In the genomic region with DNA sequence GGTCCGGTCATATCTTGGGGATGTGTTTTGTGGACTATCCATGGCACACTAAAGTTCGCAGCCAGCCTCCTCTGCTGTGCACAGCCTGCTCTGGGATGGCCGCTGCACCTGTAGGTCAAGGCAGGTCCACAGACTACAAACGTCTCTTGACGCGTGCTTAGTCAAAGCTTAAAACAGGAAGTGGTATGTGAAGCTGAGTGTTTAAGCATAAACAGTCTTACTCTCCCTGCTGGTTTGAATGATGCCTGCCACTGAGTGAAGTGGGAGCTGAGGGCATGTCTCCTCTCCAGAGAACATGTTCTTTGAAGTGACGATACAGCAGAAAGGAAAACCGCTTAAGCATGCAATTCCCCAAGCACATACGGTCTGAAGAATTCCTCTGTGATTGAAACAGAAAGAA, we compare ENCODE assay signal across 8 cellular contexts.
DNase-seq lines count a peak whose midpoint lies in the region; ATAC-seq and TF ChIP-seq lines count a peak whose summit lies in the region.

No MANE protein-coding gene starts in this region.

- peak overlapping the region; percentile 74 for H3K4me3 Mint-ChIP-seq in activated naive CD8-positive, alpha-beta T cell treated with anti-CD3 and anti-CD28 coated beads, Interleukin-2, amount 10 ng/mL, durations not matched to agents 7 days and 5 days
- H3K4me3 Mint-ChIP-seq in stimulated activated naive B cell treated with anti-CD40 and anti-IgM and Interleukin-4, amounts not matched to agents 10 μg/mL and 1 μg/mL and 100 μg/mL, for 72 hours = peak overlapping the region; percentile 72 to 79

- no peaks in the 10 kb centered on the region for H3K9me3 ChIP-seq in esophagus squamous epithelium
- no peaks in the 10 kb centered on the region for H3K9me3 ChIP-seq in prostate gland

- H3K27ac ChIP-seq in esophagus squamous epithelium = no peak overlapping the region
- H3K27ac ChIP-seq in prostate gland = no peak overlapping the region

- H3K36me3 Mint-ChIP-seq in activated naive CD8-positive, alpha-beta T cell treated with anti-CD3 and anti-CD28 coated beads, Interleukin-2, amount 10 ng/mL, durations not matched to agents 7 days and 5 days = no peaks in the 10 kb centered on the region
- peaks cover 6 to 16% of the 10 kb centered on the region in 2 donors for H3K36me3 Mint-ChIP-seq in stimulated activated naive B cell treated with anti-CD40 and anti-IgM and Interleukin-4, amounts not matched to agents 10 μg/mL and 1 μg/mL and 100 μg/mL, for 72 hours

- peaks cover 36% of the 10 kb centered on the region for H3K4me1 Mint-ChIP-seq in activated naive CD8-positive, alpha-beta T cell treated with anti-CD3 and anti-CD28 coated beads, Interleukin-2, amount 10 ng/mL, durations not matched to agents 7 days and 5 days
- H3K4me1 Mint-ChIP-seq in stimulated activated naive B cell treated with anti-CD40 and anti-IgM and Interleukin-4, amounts not matched to agents 10 μg/mL and 1 μg/mL and 100 μg/mL, for 72 hours = peaks cover 34 to 45% of the 10 kb centered on the region in 2 donors

- DNase-seq in SIG-M5 treated with dmso at 0.1 percent for 504 hours (lab: John Stamatoyannopoulos, UW; ENCODE audit: unreplicated experiment) (peak; percentile 56), SIG-M5 (lab: John Stamatoyannopoulos, UW) (no peak), NCI-H510A treated with DMSO at 0.1 percent for 48 hours (lab: John Stamatoyannopoulos, UW) (peak; percentile 84), esophagus squamous epithelium (lab: John Stamatoyannopoulos, UW) (no peak), prostate gland (ENCODE audit: low spot score) (no peak)
- DNase-seq in activated naive CD8-positive, alpha-beta T cell treated with anti-CD3 and anti-CD28 coated beads, Interleukin-2, amount 10 ng/mL, durations not matched to agents 7 days and 5 days = peak; percentile 58
- peak; percentile 45 for DNase-seq in stimulated activated naive B cell treated with anti-CD40 and anti-IgM and Interleukin-4, amounts not matched to agents 10 μg/mL and 1 μg/mL and 100 μg/mL, for 72 hours

- peak; percentile 89 for ATAC-seq in HG02840 (IDR thresholded peaks at IDR 0.05; ENCODE audit: low FRiP score, unreplicated experiment)
- peak; percentile 93 for ATAC-seq in activated naive CD8-positive, alpha-beta T cell treated with anti-CD3 and anti-CD28 coated beads, Interleukin-2, amount 10 ng/mL, durations not matched to agents 7 days and 5 days (ENCODE audit: low read depth)
- ATAC-seq in stimulated activated naive B cell treated with anti-CD40 and anti-IgM and Interleukin-4, amounts not matched to agents 10 μg/mL and 1 μg/mL and 100 μg/mL, for 72 hours (replicated peaks) = peak; percentile 94 to 95

- H3K27me3 Mint-ChIP-seq in activated naive CD8-positive, alpha-beta T cell treated with anti-CD3 and anti-CD28 coated beads, Interleukin-2, amount 10 ng/mL, durations not matched to agents 7 days and 5 days = peaks cover 3% of the 10 kb centered on the region
- H3K27me3 Mint-ChIP-seq in stimulated activated naive B cell treated with anti-CD40 and anti-IgM and Interleukin-4, amounts not matched to agents 10 μg/mL and 1 μg/mL and 100 μg/mL, for 72 hours = no peaks in the 10 kb centered on the region

- no peak for TF ChIP-seq CTCF in esophagus squamous epithelium (IDR thresholded peaks at IDR 0.05)
- TF ChIP-seq CTCF in prostate gland (IDR thresholded peaks at IDR 0.05) = no peak

- H3K4me3 ChIP-seq in esophagus squamous epithelium (peak overlapping the region in 1 of 4 donors; percentile 3), prostate gland (no peak overlapping the region)

- H3K9me3 Mint-ChIP-seq in activated naive CD8-positive, alpha-beta T cell treated with anti-CD3 and anti-CD28 coated beads, Interleukin-2, amount 10 ng/mL, durations not matched to agents 7 days and 5 days = no peaks in the 10 kb centered on the region
- H3K9me3 Mint-ChIP-seq in stimulated activated naive B cell treated with anti-CD40 and anti-IgM and Interleukin-4, amounts not matched to agents 10 μg/mL and 1 μg/mL and 100 μg/mL, for 72 hours = no peaks in the 10 kb centered on the region

- H3K4me1 ChIP-seq in esophagus squamous epithelium (no peaks in the 10 kb centered on the region), prostate gland (replicated peaks) (no peaks in the 10 kb centered on the region)

- peak overlapping the region; percentile 91 for H3K27ac Mint-ChIP-seq in activated naive CD8-positive, alpha-beta T cell treated with anti-CD3 and anti-CD28 coated beads, Interleukin-2, amount 10 ng/mL, durations not matched to agents 7 days and 5 days
- peak overlapping the region; percentile 94 for H3K27ac Mint-ChIP-seq in stimulated activated naive B cell treated with anti-CD40 and anti-IgM and Interleukin-4, amounts not matched to agents 10 μg/mL and 1 μg/mL and 100 μg/mL, for 72 hours

- no peak for TF ChIP-seq POLR2A in esophagus squamous epithelium (IDR thresholded peaks at IDR 0.05)
- TF ChIP-seq POLR2A in prostate gland (IDR thresholded peaks at IDR 0.05) = no peak

- POLR2A ChIA-PET in activated naive CD8-positive, alpha-beta T cell treated with anti-CD3 and anti-CD28 coated beads, Interleukin-2, amount 10 ng/mL, durations not matched to agents 7 days and 5 days (lab: Charles Lee) = interaction anchor here (0.7 to 2.1 kb wide), 13 partner anchors 8 to 643 kb away, joined by 3 to 12 read pairs (median 4); partner anchors contain the start of genes COG1 and SLC39A11

- H3K27me3 ChIP-seq in esophagus squamous epithelium (no peaks in the 10 kb centered on the region), prostate gland (replicated peaks; ENCODE audit: insufficient read depth) (no peaks in the 10 kb centered on the region)

- no peaks in the 10 kb centered on the region for H3K36me3 ChIP-seq in esophagus squamous epithelium
- H3K36me3 ChIP-seq in prostate gland = no peaks in the 10 kb centered on the region

- intact Hi-C loops in esophagus squamous epithelium (cut with DNase I) = loop anchor here (5.0 to 10.0 kb wide), 2 partner anchors 162 to 430 kb away; no protein-coding TSS in a partner anchor
- intact Hi-C loops in prostate gland (cut with DNase I) = loop anchor here (2.0 to 5.0 kb wide), 4 partner anchors 430 to 645 kb away; no protein-coding TSS in a partner anchor

- WGBS in esophagus squamous epithelium, 2 donors = 42 to 80% methylated on average over 5 to 9 of the region's 9 CpGs
- WGBS in prostate gland = 80% methylated on average over 9 of the region's 9 CpGs

Comparison
In these comparisons a context has a peak if more than half of its experiments do, and no peak if none do; other contexts are left out.
1. DNase-seq: peak in SIG-M5 treated with dmso at 0.1 percent for 504 hours (single experiment), NCI-H510A treated with DMSO at 0.1 percent for 48 hours (single experiment), activated naive CD8-positive, alpha-beta T cell treated with anti-CD3 and anti-CD28 coated beads, Interleukin-2, amount 10 ng/mL, durations not matched to agents 7 days and 5 days (single experiment) and stimulated activated naive B cell treated with anti-CD40 and anti-IgM and Interleukin-4, amounts not matched to agents 10 μg/mL and 1 μg/mL and 100 μg/mL, for 72 hours (single experiment); none in SIG-M5 (single experiment), esophagus squamous epithelium (single experiment) and prostate gland (single experiment).
2. Peak in every context shown above with its lines, with median percentiles within 50 percentile points of each other: ATAC-seq.